ENCODE assay signal across 18 cellular contexts in genomic region chr1:179812501-179813292, GRCh38.
"Had no signal": no experiment of that assay in that cellular context is flagged by ENCODE, and none has a peak within 500 bp of the region (broad histone marks: within the 10 kb centered on the region; RNA-seq: fewer than 3 reads in every experiment).

No MANE protein-coding gene starts in this region.

- FAIRE-seq: bronchial epithelial cell, endometrium had no signal

- DNase-seq: activated CD4-positive, alpha-beta T cell treated with anti-CD3 and anti-CD28 coated beads, Interleukin-2, amount 50 U/mL, for 4 hours; activated CD8-positive, alpha-beta memory T cell treated with anti-CD3 and anti-CD28 coated beads, Interleukin-2, amount 10 ng/mL, durations not matched to agents 7 days and 5 days; activated gamma-delta T cell treated with Interleukin-2 at 50 U/mL for 16 hours; activated naive CD8-positive, alpha-beta T cell treated with anti-CD3 and anti-CD28 coated beads for 36 hours; activated T-cell treated with anti-CD3 and anti-CD28 coated beads, Interleukin-2, amount 50 U/mL, for 4 hours; anterior cingulate cortex; esophagus squamous epithelium; foreskin melanocyte; mesendoderm; stimulated activated CD4-positive, alpha-beta T cell treated with anti-CD3 and anti-CD28 coated beads, Interleukin-4, amount 100 ng/mL, for 24 hours; stimulated activated naive CD8-positive, alpha-beta T cell treated with anti-CD3 and anti-CD28 coated beads, Interleukin-15, amount 100 ng/mL, for 72 hours; testis; upper lobe of right lung had no signal

- H3K27me3 ChIP-seq: testis, upper lobe of right lung had no signal

- H3K4me3 ChIP-seq: esophagus squamous epithelium, heart left ventricle, prostate gland, testis, upper lobe of right lung had no signal

- ATAC-seq: activated CD8-positive, alpha-beta memory T cell treated with anti-CD3 and anti-CD28 coated beads, Interleukin-2, amount 10 ng/mL, durations not matched to agents 7 days and 5 days; activated T-cell treated with anti-CD3 and anti-CD28 coated beads, Interleukin-2, amount 50 U/mL, for 4 hours; heart left ventricle; left lobe of liver; stimulated activated naive CD8-positive, alpha-beta T cell treated with anti-CD3 and anti-CD28 coated beads, Interleukin-15, amount 100 ng/mL, for 72 hours; upper lobe of right lung had no signal

- H3K27ac ChIP-seq: esophagus squamous epithelium, heart left ventricle, prostate gland, testis, upper lobe of right lung had no signal

- H3K36me3 ChIP-seq: esophagus squamous epithelium, heart left ventricle, prostate gland, upper lobe of right lung had no signal

- H3K9me3 ChIP-seq: esophagus squamous epithelium, heart left ventricle, prostate gland, testis, upper lobe of right lung had no signal
